ENCODE assay signal across 7 cellular contexts in genomic region chr17:59755069-59755468, GRCh38. TPM values are rescaled to one million over a fixed set of nuclear protein-coding genes. Genes with fewer than 3 reads are reported as not detected.
DNase-seq lines count a peak whose midpoint lies in the region; ATAC-seq and TF ChIP-seq lines count a peak whose summit lies in the region.
"Not testable (repeated sequence)": the region's sequence is repeated elsewhere in the genome, so short reads cannot be mapped to it uniquely, and the experiment has no call there.

No MANE protein-coding gene starts in this region.

- H3K79me2 ChIP-seq in GM23338 (replicated peaks; ENCODE audit: insufficient read depth): not testable (repeated sequence)

- H3K9me2 ChIP-seq in GM23338 (ENCODE audit: insufficient read depth): not testable (repeated sequence)

- ATAC-seq in GM23338; RWPE2 (ENCODE audit: low read depth); activated CD8-positive, alpha-beta T cell treated with anti-CD3 and anti-CD28 coated beads for 36 hours; activated naive CD8-positive, alpha-beta T cell treated with anti-CD3 and anti-CD28 coated beads, Interleukin-2, amount 50 U/mL, for 24 hours; natural killer cell treated with Interleukin-12 subunit alpha and Interleukin-12 subunit beta and Interleukin-15 and Interleukin-18, amount 100 ng/mL, for 72 hours; stimulated activated naive B cell treated with anti-CD40 and anti-IgM and Interleukin-4, amounts not matched to agents 10 μg/mL and 1 μg/mL and 100 μg/mL, for 72 hours (replicated peaks): not testable (repeated sequence)

- H3K4me2 ChIP-seq in GM23338: not testable (repeated sequence)

- H3K4me3 Mint-ChIP-seq in GM23338; activated CD8-positive, alpha-beta T cell treated with anti-CD3 and anti-CD28 coated beads for 36 hours: not testable (repeated sequence)
- H3K4me3 Mint-ChIP-seq in activated naive CD8-positive, alpha-beta T cell treated with anti-CD3 and anti-CD28 coated beads, Interleukin-2, amount 50 U/mL, for 24 hours: peak overlapping the region; percentile 26
- H3K4me3 Mint-ChIP-seq in natural killer cell treated with Interleukin-12 subunit alpha and Interleukin-12 subunit beta and Interleukin-15 and Interleukin-18, amount 100 ng/mL, for 72 hours: peak overlapping the region; percentile 77
- peak overlapping the region; percentile 16 to 41 for H3K4me3 Mint-ChIP-seq in stimulated activated naive B cell treated with anti-CD40 and anti-IgM and Interleukin-4, amounts not matched to agents 10 μg/mL and 1 μg/mL and 100 μg/mL, for 72 hours

- peaks cover 16% of the 10 kb centered on the region for H3K36me3 Mint-ChIP-seq in GM23338 (ENCODE audit: low read depth)
- H3K36me3 Mint-ChIP-seq in activated CD8-positive, alpha-beta T cell treated with anti-CD3 and anti-CD28 coated beads for 36 hours (ENCODE audit: low read depth): peaks cover 43% of the 10 kb centered on the region
- peaks cover 39% of the 10 kb centered on the region for H3K36me3 Mint-ChIP-seq in activated naive CD8-positive, alpha-beta T cell treated with anti-CD3 and anti-CD28 coated beads, Interleukin-2, amount 50 U/mL, for 24 hours (ENCODE audit: low read depth)
- H3K36me3 Mint-ChIP-seq in natural killer cell treated with Interleukin-12 subunit alpha and Interleukin-12 subunit beta and Interleukin-15 and Interleukin-18, amount 100 ng/mL, for 72 hours: peaks cover 18% of the 10 kb centered on the region
- H3K36me3 Mint-ChIP-seq in stimulated activated naive B cell treated with anti-CD40 and anti-IgM and Interleukin-4, amounts not matched to agents 10 μg/mL and 1 μg/mL and 100 μg/mL, for 72 hours: peaks cover 26 to 30% of the 10 kb centered on the region in 2 donors

- not testable (repeated sequence) for H3K27me3 Mint-ChIP-seq in GM23338 (ENCODE audit: insufficient read depth, low read depth, poor library complexity); activated CD8-positive, alpha-beta T cell treated with anti-CD3 and anti-CD28 coated beads for 36 hours; activated naive CD8-positive, alpha-beta T cell treated with anti-CD3 and anti-CD28 coated beads, Interleukin-2, amount 50 U/mL, for 24 hours; natural killer cell treated with Interleukin-12 subunit alpha and Interleukin-12 subunit beta and Interleukin-15 and Interleukin-18, amount 100 ng/mL, for 72 hours; stimulated activated naive B cell treated with anti-CD40 and anti-IgM and Interleukin-4, amounts not matched to agents 10 μg/mL and 1 μg/mL and 100 μg/mL, for 72 hours

- not testable (repeated sequence) for H3F3A ChIP-seq in GM23338 (replicated peaks; ENCODE audit: low read depth)

- not testable (repeated sequence) for H3K4me1 ChIP-seq in GM23338 (ENCODE audit: insufficient read depth)
- H3K4me1 ChIP-seq in RWPE2 (ENCODE audit: insufficient read depth, poor library complexity, severe bottlenecking): peaks cover 46% of the 10 kb centered on the region

- POLR2A ChIA-PET in activated CD8-positive, alpha-beta T cell treated with anti-CD3 and anti-CD28 coated beads for 36 hours (lab: Charles Lee): interaction anchor here (0.5 to 8.9 kb wide), 11 partner anchors 8 to 139 kb away, joined by 3 to 443 read pairs (median 7); partner anchors contain the start of genes PTRH2, RPS6KB1 and VMP1

- H3K9me3 Mint-ChIP-seq in GM23338; activated CD8-positive, alpha-beta T cell treated with anti-CD3 and anti-CD28 coated beads for 36 hours; activated naive CD8-positive, alpha-beta T cell treated with anti-CD3 and anti-CD28 coated beads, Interleukin-2, amount 50 U/mL, for 24 hours; natural killer cell treated with Interleukin-12 subunit alpha and Interleukin-12 subunit beta and Interleukin-15 and Interleukin-18, amount 100 ng/mL, for 72 hours; stimulated activated naive B cell treated with anti-CD40 and anti-IgM and Interleukin-4, amounts not matched to agents 10 μg/mL and 1 μg/mL and 100 μg/mL, for 72 hours: not testable (repeated sequence)

- not testable (repeated sequence) for TF ChIP-seq CTCF in GM23338 (conservative IDR thresholded peaks at IDR 0.05; ENCODE audit: low read depth in 2 of 2); RWPE2 (IDR thresholded peaks at IDR 0.05; ENCODE audit: poor library complexity, severe bottlenecking); activated CD8-positive, alpha-beta T cell treated with anti-CD3 and anti-CD28 coated beads for 36 hours (IDR thresholded peaks at IDR 0.05)

- not testable (repeated sequence) for DNase-seq in GM23338 (ENCODE audit: low spot score); RWPE2 (ENCODE audit: low spot score); activated CD8-positive, alpha-beta T cell treated with anti-CD3 and anti-CD28 coated beads for 36 hours; activated naive CD8-positive, alpha-beta T cell treated with anti-CD3 and anti-CD28 coated beads, Interleukin-2, amount 50 U/mL, for 24 hours; epithelial cell of prostate (ENCODE audit: low read depth, low spot score); natural killer cell treated with Interleukin-12 subunit alpha and Interleukin-12 subunit beta and Interleukin-15 and Interleukin-18, amount 100 ng/mL, for 72 hours (ENCODE audit: low spot score); stimulated activated naive B cell treated with anti-CD40 and anti-IgM and Interleukin-4, amounts not matched to agents 10 μg/mL and 1 μg/mL and 100 μg/mL, for 72 hours

- H3K9me3 ChIP-seq in RWPE2 (ENCODE audit: severe bottlenecking): not testable (repeated sequence)

- intact Hi-C loops in activated CD8-positive, alpha-beta T cell treated with anti-CD3 and anti-CD28 coated beads for 36 hours (cut with micrococcal nuclease): not testable (repeated sequence)

- H3K4me1 Mint-ChIP-seq in GM23338: not testable (repeated sequence)
- peaks cover 69% of the 10 kb centered on the region for H3K4me1 Mint-ChIP-seq in activated CD8-positive, alpha-beta T cell treated with anti-CD3 and anti-CD28 coated beads for 36 hours (ENCODE audit: low read depth)
- peaks cover 82% of the 10 kb centered on the region for H3K4me1 Mint-ChIP-seq in activated naive CD8-positive, alpha-beta T cell treated with anti-CD3 and anti-CD28 coated beads, Interleukin-2, amount 50 U/mL, for 24 hours
- peaks cover 42 to 60% of the 10 kb centered on the region in 2 donors for H3K4me1 Mint-ChIP-seq in natural killer cell treated with Interleukin-12 subunit alpha and Interleukin-12 subunit beta and Interleukin-15 and Interleukin-18, amount 100 ng/mL, for 72 hours (ENCODE audit: low read depth in 2 of 2)
- H3K4me1 Mint-ChIP-seq in stimulated activated naive B cell treated with anti-CD40 and anti-IgM and Interleukin-4, amounts not matched to agents 10 μg/mL and 1 μg/mL and 100 μg/mL, for 72 hours: peaks cover 17 to 59% of the 10 kb centered on the region in 2 donors

- H4K20me1 ChIP-seq in GM23338 (replicated peaks; ENCODE audit: insufficient read depth): not testable (repeated sequence)

- peak overlapping the region; percentile 62; the same call in 1 of the 2 replicates for H3K27ac Mint-ChIP-seq in GM23338
- peak overlapping the region; percentile 84 for H3K27ac Mint-ChIP-seq in activated CD8-positive, alpha-beta T cell treated with anti-CD3 and anti-CD28 coated beads for 36 hours
- H3K27ac Mint-ChIP-seq in activated naive CD8-positive, alpha-beta T cell treated with anti-CD3 and anti-CD28 coated beads, Interleukin-2, amount 50 U/mL, for 24 hours: peak overlapping the region; percentile 97
- peak overlapping the region; percentile 98 for H3K27ac Mint-ChIP-seq in natural killer cell treated with Interleukin-12 subunit alpha and Interleukin-12 subunit beta and Interleukin-15 and Interleukin-18, amount 100 ng/mL, for 72 hours
- H3K27ac Mint-ChIP-seq in stimulated activated naive B cell treated with anti-CD40 and anti-IgM and Interleukin-4, amounts not matched to agents 10 μg/mL and 1 μg/mL and 100 μg/mL, for 72 hours: peak overlapping the region; percentile 51

- H3K27me3 ChIP-seq in GM23338 (ENCODE audit: insufficient read depth); RWPE2 (ENCODE audit: insufficient read depth, poor library complexity, severe bottlenecking): not testable (repeated sequence)

- not testable (repeated sequence) for H3K4me3 ChIP-seq in GM23338; RWPE2 (ENCODE audit: severe bottlenecking)

- not testable (repeated sequence) for H2AFZ ChIP-seq in GM23338

- H3K36me3 ChIP-seq in GM23338 (ENCODE audit: insufficient read depth): not testable (repeated sequence)
- peaks cover 15% of the 10 kb centered on the region for H3K36me3 ChIP-seq in RWPE2 (ENCODE audit: low read depth)

- H3K27ac ChIP-seq in GM23338 (ENCODE audit: low read depth): not testable (repeated sequence)
- H3K27ac ChIP-seq in RWPE2 (ENCODE audit: poor library complexity, severe bottlenecking) (peak overlapping the region; percentile 99), epithelial cell of prostate (peak overlapping the region; percentile 94)

- CTCF ChIA-PET in activated CD8-positive, alpha-beta T cell treated with anti-CD3 and anti-CD28 coated beads for 36 hours (lab: Charles Lee): interaction anchor here (0.8 to 5.6 kb wide), 13 partner anchors 9 to 159 kb away, joined by 3 to 108 read pairs (median 13); partner anchors contain the start of genes PTRH2, RPS6KB1 and TUBD1

RNA-seq across cellular contexts. Expression of gene VMP1, which starts 47.6 kb away (rescaled TPM):
- 112 and 137 TPM in 2 replicates for total RNA-seq in GM23338 (2014; rRNA removed; shearing (Covaris generic))
- polyA plus RNA-seq in GM23338 (2016; fragmentation: Nextera tagmentation; extraction: Ambion mirVana): 63.1 and 70.1 TPM in 2 replicates
- total RNA-seq in activated CD8-positive, alpha-beta T cell treated with anti-CD3 and anti-CD28 coated beads for 36 hours: 100 to 1,000 TPM; 239 to 248 TPM
- total RNA-seq in natural killer cell treated with Interleukin-12 subunit alpha and Interleukin-12 subunit beta and Interleukin-15 and Interleukin-18, amount 100 ng/mL, for 72 hours: 100 to 1,000 TPM; 225 to 292 TPM

RNA-seq across cellular contexts. Expression of gene PTRH2, which starts 47.8 kb away (rescaled TPM):
- 26.6 and 32.7 TPM in 2 replicates for total RNA-seq in GM23338 (2014; rRNA removed; shearing (Covaris generic))
- polyA plus RNA-seq in GM23338 (2016; fragmentation: Nextera tagmentation; extraction: Ambion mirVana): 70.7 and 85.2 TPM in 2 replicates
- 10 to 100 TPM; 34.2 to 37.4 TPM for total RNA-seq in activated CD8-positive, alpha-beta T cell treated with anti-CD3 and anti-CD28 coated beads for 36 hours
- 10 to 100 TPM; 25.8 to 48.8 TPM for total RNA-seq in natural killer cell treated with Interleukin-12 subunit alpha and Interleukin-12 subunit beta and Interleukin-15 and Interleukin-18, amount 100 ng/mL, for 72 hours
